In the genomic region with DNA sequence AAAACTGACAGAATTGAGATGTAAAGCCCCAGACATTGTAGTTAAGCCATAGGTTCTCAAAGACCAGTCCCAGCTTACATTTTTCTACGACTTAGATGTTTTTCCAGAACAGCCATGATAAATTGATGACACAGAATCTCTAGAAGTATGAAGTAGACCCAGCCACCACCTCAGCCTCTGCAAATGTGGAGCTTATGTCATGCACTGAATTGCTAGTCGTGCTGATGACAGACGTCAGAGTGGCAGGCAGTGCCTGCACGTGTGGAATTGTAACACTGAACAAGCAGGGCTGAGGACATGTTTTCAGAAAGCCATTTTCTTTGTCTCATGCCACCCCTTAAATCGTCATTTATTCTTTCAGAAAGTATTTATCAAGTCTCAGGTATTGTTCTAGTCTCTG, we compare ENCODE assay signal across 1 cellular context.
TF ChIP-seq lines count a peak whose summit lies in the region.

No MANE protein-coding gene starts in this region.

TF ChIP-seq in neural cell, 6 proteins besides CTCF, POLR2A, EP300 and RAD21 (continued from another document):
- TF ChIP-seq MXI1 (conservative IDR thresholded peaks at IDR 0.05; ENCODE audit: poor library complexity, severe bottlenecking) (peak; percentile 53), SMC3 (conservative IDR thresholded peaks at IDR 0.05; ENCODE audit: poor library complexity) (no peak)
